Comparison of ENCODE assay signal across 12 cellular contexts in the genomic region with DNA sequence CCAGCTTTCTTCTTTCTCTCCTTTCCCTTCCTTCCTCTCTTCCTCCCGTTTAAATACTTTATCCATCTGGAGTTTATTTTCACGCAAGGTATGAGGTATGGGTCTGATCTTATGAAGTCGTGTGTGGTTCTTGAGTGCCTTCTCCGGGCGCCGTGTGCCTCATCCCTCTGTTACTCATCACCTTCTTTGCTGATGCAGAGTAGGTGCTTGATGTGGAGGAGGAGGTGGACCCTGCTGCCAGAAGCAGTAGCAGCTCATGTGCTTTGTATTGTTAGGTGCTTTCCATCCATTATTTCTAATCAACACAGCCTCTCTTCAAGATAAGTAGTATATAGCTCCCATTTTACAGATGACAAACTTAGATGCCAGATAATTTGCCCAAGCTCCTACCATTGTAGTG. TPM values are rescaled to one million over a fixed set of nuclear protein-coding genes. Genes with fewer than 3 reads are reported as not detected.
A peak's percentile ranks its signal among the peaks of the same experiment; 100 is the strongest.
DNase-seq lines count a peak whose midpoint lies in the region; ATAC-seq and TF ChIP-seq lines count a peak whose summit lies in the region.
"Had no signal": no experiment of that assay in that cellular context is flagged by ENCODE, and none has a peak within 500 bp of the region (broad histone marks: within the 10 kb centered on the region; RNA-seq: fewer than 3 reads in every experiment).

No MANE protein-coding gene starts in this region.

- H3K36me3 ChIP-seq in lower lobe of right lung (peaks cover 7% of the 10 kb centered on the region), right lobe of liver (peaks cover 0 to 2% (median 0%) of the 10 kb centered on the region in 4 donors)

- H3K4me1 ChIP-seq in lower lobe of right lung, result peaks cover 30% of the 10 kb centered on the region
- H3K4me1 ChIP-seq in right lobe of liver, result no peaks in the 10 kb centered on the region

- H3K4me1 Mint-ChIP-seq in activated T-cell treated with anti-CD3 and anti-CD28 coated beads, Interleukin-2, amount 50 U/mL, for 24 hours (ENCODE audit: low read depth), result peaks cover 69% of the 10 kb centered on the region

- H3K36me3 Mint-ChIP-seq in activated T-cell treated with anti-CD3 and anti-CD28 coated beads, Interleukin-2, amount 50 U/mL, for 24 hours (ENCODE audit: low read depth), result peaks cover 12% of the 10 kb centered on the region

- H3K27me3 Mint-ChIP-seq in activated T-cell treated with anti-CD3 and anti-CD28 coated beads, Interleukin-2, amount 50 U/mL, for 24 hours, result no peaks in the 10 kb centered on the region
- H3K27me3 Mint-ChIP-seq: activated CD8-positive, alpha-beta memory T cell treated with anti-CD3 and anti-CD28 coated beads, Interleukin-2, amount 10 ng/mL, durations not matched to agents 7 days and 5 days had no signal

- no peaks in the 10 kb centered on the region for H3K9me3 Mint-ChIP-seq in activated T-cell treated with anti-CD3 and anti-CD28 coated beads, Interleukin-2, amount 50 U/mL, for 24 hours

- no peak overlapping the region for H3K4me3 ChIP-seq in epithelial cell of esophagus (ENCODE audit: low read length)
- no peak overlapping the region for H3K4me3 ChIP-seq in lower lobe of right lung
- no peak overlapping the region for H3K4me3 ChIP-seq in right lobe of liver
- H3K4me3 ChIP-seq: esophagus squamous epithelium had no signal

- WGBS in right lobe of liver (ENCODE audit: insufficient coverage, low coverage, low lambda C conversion rate, missing lambda C conversion rate), result 88% methylated on average over 6 of the region's 6 CpGs

- intact Hi-C loops in lower lobe of right lung (cut with DNase I) (no loop called here), right lobe of liver (cut with DNase I) (no loop called here)

- peak overlapping the region; percentile 91 for H3K27ac Mint-ChIP-seq in activated T-cell treated with anti-CD3 and anti-CD28 coated beads, Interleukin-2, amount 50 U/mL, for 24 hours
- H3K27ac Mint-ChIP-seq: activated CD8-positive, alpha-beta memory T cell treated with anti-CD3 and anti-CD28 coated beads, Interleukin-2, amount 10 ng/mL, durations not matched to agents 7 days and 5 days had no signal

- peak; percentile 32 for DNase-seq in T follicular helper cell (ENCODE audit: low read depth)
- peak; percentile 58 for DNase-seq in activated T-cell treated with anti-CD3 and anti-CD28 coated beads, Interleukin-2, amount 50 U/mL, for 24 hours
- peak; percentile 41 for DNase-seq in epithelial cell of esophagus (ENCODE audit: low read depth)
- peak; percentile 17 to 45 for DNase-seq in stimulated activated CD8-positive, alpha-beta memory T cell treated with anti-CD3 and anti-CD28 coated beads, Interleukin-15, amount 100 ng/mL, for 4 hours (ENCODE audit: low read depth in 2 of 2)
- DNase-seq in lower lobe of right lung, result no peak
- no peak for DNase-seq in right lobe of liver
- DNase-seq: activated CD8-positive, alpha-beta memory T cell treated with anti-CD3 and anti-CD28 coated beads, Interleukin-2, amount 10 ng/mL, durations not matched to agents 7 days and 5 days; esophagus squamous epithelium; Karpas-422; NCI-H2081 had no signal

- no peak for TF ChIP-seq CTCF in epithelial cell of esophagus (IDR thresholded peaks at IDR 0.05; ENCODE audit: insufficient read depth, low read depth, low read length, missing control alignments)
- TF ChIP-seq CTCF in lower lobe of right lung (IDR thresholded peaks at IDR 0.05), result no peak
- no peak for TF ChIP-seq CTCF in right lobe of liver (IDR thresholded peaks at IDR 0.05)

- H3K9me3 ChIP-seq in lower lobe of right lung (no peaks in the 10 kb centered on the region), right lobe of liver (no peaks in the 10 kb centered on the region)
- H3K9me3 ChIP-seq: esophagus squamous epithelium had no signal

- H3K27me3 ChIP-seq in lower lobe of right lung (ENCODE audit: low read depth) (no peaks in the 10 kb centered on the region), right lobe of liver (no peaks in the 10 kb centered on the region)
- H3K27me3 ChIP-seq: esophagus squamous epithelium had no signal

- H3K4me3 Mint-ChIP-seq in activated T-cell treated with anti-CD3 and anti-CD28 coated beads, Interleukin-2, amount 50 U/mL, for 24 hours, result peak overlapping the region; percentile 56
- H3K4me3 Mint-ChIP-seq: activated CD8-positive, alpha-beta memory T cell treated with anti-CD3 and anti-CD28 coated beads, Interleukin-2, amount 10 ng/mL, durations not matched to agents 7 days and 5 days had no signal

- TF ChIP-seq POLR2A in right lobe of liver (IDR thresholded peaks at IDR 0.05), result no peak

- no peak for ATAC-seq in lower lobe of right lung
- no peak for ATAC-seq in HG03095 (IDR thresholded peaks at IDR 0.05; ENCODE audit: unreplicated experiment)
- no peak for ATAC-seq in HG02798 (IDR thresholded peaks at IDR 0.05; ENCODE audit: poor library complexity, unreplicated experiment)
- no peak for ATAC-seq in right lobe of liver
- ATAC-seq: activated CD8-positive, alpha-beta memory T cell treated with anti-CD3 and anti-CD28 coated beads, Interleukin-2, amount 10 ng/mL, durations not matched to agents 7 days and 5 days had no signal

- no peak overlapping the region for H3K27ac ChIP-seq in lower lobe of right lung
- no peak overlapping the region for H3K27ac ChIP-seq in right lobe of liver
- H3K27ac ChIP-seq: esophagus squamous epithelium had no signal

RNA-seq across cellular contexts. Expression of a gene that starts 47.0 kb away (rescaled TPM):
- total RNA-seq in lower lobe of right lung (54.6 TPM), right lobe of liver (10 to 100 TPM; 13.0 to 27.1 (median 22.7) TPM)

Comparison
In these comparisons a context has a peak if more than half of its experiments do, and no peak if none do; other contexts are left out.
1. DNase-seq: peak in T follicular helper cell (single experiment), activated T-cell treated with anti-CD3 and anti-CD28 coated beads, Interleukin-2, amount 50 U/mL, for 24 hours (single experiment), epithelial cell of esophagus (single experiment) and stimulated activated CD8-positive, alpha-beta memory T cell treated with anti-CD3 and anti-CD28 coated beads, Interleukin-15, amount 100 ng/mL, for 4 hours (2 of 2); none in lower lobe of right lung (single experiment) and right lobe of liver (0 of 3).